In genomic region chrX:55490121-55490520, GRCh38 we compare ENCODE assay signal across 9 cellular contexts. TPM values are rescaled to one million over a fixed set of nuclear protein-coding genes. Genes with fewer than 3 reads are reported as not detected.
DNase-seq lines count a peak whose midpoint lies in the region; ATAC-seq, FAIRE-seq and TF ChIP-seq lines count a peak whose summit lies in the region.
"Had no signal": no experiment of that assay in that cellular context is flagged by ENCODE, and none has a peak within 500 bp of the region (broad histone marks: within the 10 kb centered on the region; RNA-seq: fewer than 3 reads in every experiment).

No MANE protein-coding gene starts in this region.

- WGBS in esophagus muscularis mucosa: 68% methylated on average over 4 of the region's 4 CpGs

- H3K36me3 ChIP-seq in DND-41 (ENCODE audit: insufficient read depth, low read length) (0 out of 2 replicates have a peak, but pooled peaks cover 9% of the 10 kb centered on the region), SK-N-MC (ENCODE audit: insufficient read depth, low read length) (no peaks in the 10 kb centered on the region), esophagus muscularis mucosa (no peaks in the 10 kb centered on the region)

- TF ChIP-seq EP300 in esophagus muscularis mucosa (IDR thresholded peaks at IDR 0.05): no peak

- peak overlapping the region; percentile 64 for H3K4me2 ChIP-seq in DND-41 (ENCODE audit: insufficient read depth, low read length)

- H3K9me3 ChIP-seq in DND-41 (ENCODE audit: insufficient read depth, low read length, severe bottlenecking) (no peaks in the 10 kb centered on the region), SK-N-MC (ENCODE audit: low read depth, low read length) (no peaks in the 10 kb centered on the region), esophagus muscularis mucosa (no peaks in the 10 kb centered on the region)

- H3K27me3 ChIP-seq in DND-41 (ENCODE audit: insufficient read depth, low read length, poor library complexity) (no peaks in the 10 kb centered on the region), esophagus muscularis mucosa (no peaks in the 10 kb centered on the region)

- TF ChIP-seq POLR2A in esophagus muscularis mucosa (IDR thresholded peaks at IDR 0.05; ENCODE audit: low read depth): no peak

- no peaks in the 10 kb centered on the region for H4K20me1 ChIP-seq in DND-41 (ENCODE audit: insufficient read depth, low read length)

- intact Hi-C loops in esophagus muscularis mucosa (cut with DNase I): no loop called here

- DNase-seq in DND-41 (no peak), SK-N-MC (ENCODE audit: low read depth, low spot score) (no peak), esophagus muscularis mucosa (ENCODE audit: extremely low spot score) (no peak), progenitor cell of endocrine pancreas (ENCODE audit: low spot score, unreplicated experiment) (no peak), urothelium cell line (ENCODE audit: low spot score) (no peak)
- DNase-seq: NCI-H1694 treated with DMSO at 0.1 percent for 48 hours had no signal

- H3K27ac Mint-ChIP-seq in progenitor cell of endocrine pancreas: peak overlapping the region; percentile 99

- H3K4me3 ChIP-seq in DND-41 (ENCODE audit: low read depth in 1 of 2, low read length in 2 of 2) (peak overlapping the region; percentile 46 to 71; a peak in 3 of 4 replicates), SK-N-MC (peak overlapping the region; percentile 84; the same call in 1 of the 2 replicates), esophagus muscularis mucosa (peak overlapping the region; percentile 65 to 76 (median 68))

- H3K4me3 Mint-ChIP-seq in progenitor cell of endocrine pancreas (ENCODE audit: low read depth): peak overlapping the region; percentile 89

- FAIRE-seq in urothelium cell line (lab: Jason Lieb, UNC): no peak

- TF ChIP-seq CTCF in DND-41 (IDR thresholded peaks at IDR 0.05; ENCODE audit: borderline replicate concordance, extremely low read depth, low read length, poor library complexity, severe bottlenecking) (no peak), esophagus muscularis mucosa (IDR thresholded peaks at IDR 0.05) (no peak), progenitor cell of endocrine pancreas (IDR thresholded peaks at IDR 0.05; ENCODE audit: unreplicated experiment) (no peak)

- H3K27me3 Mint-ChIP-seq in progenitor cell of endocrine pancreas: no peaks in the 10 kb centered on the region

- H3K36me3 Mint-ChIP-seq in progenitor cell of endocrine pancreas (ENCODE audit: insufficient read depth): no peaks in the 10 kb centered on the region

- H2AFZ ChIP-seq in DND-41 (ENCODE audit: low read depth, low read length): peak overlapping the region; percentile 72; the same call in 1 of the 2 replicates

- peak overlapping the region; percentile 97 for H3K27ac ChIP-seq in DND-41 (ENCODE audit: low read length)
- no peak overlapping the region for H3K27ac ChIP-seq in SK-N-MC
- peak overlapping the region; percentile 90 to 92 (median 91) for H3K27ac ChIP-seq in esophagus muscularis mucosa (replicated peaks in 1 of 4)

- H3K9ac ChIP-seq in DND-41 (ENCODE audit: low read depth, low read length) (peak overlapping the region; percentile 85), SK-N-MC (ENCODE audit: insufficient read length) (no peak overlapping the region)

- no peaks in the 10 kb centered on the region for H3K79me2 ChIP-seq in DND-41 (ENCODE audit: insufficient read depth, low read length)

- H3K4me1 ChIP-seq in DND-41 (ENCODE audit: insufficient read depth, low read length) (peaks cover 28% of the 10 kb centered on the region), esophagus muscularis mucosa (peaks cover 0 to 29% (median 13%) of the 10 kb centered on the region in 4 donors)

- H3K4me1 Mint-ChIP-seq in progenitor cell of endocrine pancreas (ENCODE audit: low read depth): no peaks in the 10 kb centered on the region

- ATAC-seq in DND-41 (ENCODE audit: insufficient read depth, low read depth) (no peak), HG03520 (IDR thresholded peaks at IDR 0.05; ENCODE audit: unreplicated experiment) (no peak), GM19395 (IDR thresholded peaks at IDR 0.05; ENCODE audit: unreplicated experiment) (no peak), HG02981 (IDR thresholded peaks at IDR 0.05; ENCODE audit: unreplicated experiment) (no peak)

- peaks cover 4% of the 10 kb centered on the region for H3K9me3 Mint-ChIP-seq in progenitor cell of endocrine pancreas (ENCODE audit: low read depth)

RNA-seq across cellular contexts. Expression of gene USP51, which starts 0.5 kb away (rescaled TPM):
- total RNA-seq in esophagus muscularis mucosa (1 to 10 TPM in 3 of 4 donors, under 1 TPM in 1; 0.83 to 2.5 (median 1.5) TPM), progenitor cell of endocrine pancreas (8.1 and 8.6 TPM in 2 replicates)

RNA-seq across cellular contexts. Expression of gene MAGEH1, which starts 38.2 kb away (rescaled TPM):
- total RNA-seq in esophagus muscularis mucosa (10 to 100 TPM; 22.4 to 28.8 (median 26.3) TPM), progenitor cell of endocrine pancreas (28.3 and 33.6 TPM in 2 replicates)
